Comparison of ENCODE assay signal across 1 cellular context in the genomic region with DNA sequence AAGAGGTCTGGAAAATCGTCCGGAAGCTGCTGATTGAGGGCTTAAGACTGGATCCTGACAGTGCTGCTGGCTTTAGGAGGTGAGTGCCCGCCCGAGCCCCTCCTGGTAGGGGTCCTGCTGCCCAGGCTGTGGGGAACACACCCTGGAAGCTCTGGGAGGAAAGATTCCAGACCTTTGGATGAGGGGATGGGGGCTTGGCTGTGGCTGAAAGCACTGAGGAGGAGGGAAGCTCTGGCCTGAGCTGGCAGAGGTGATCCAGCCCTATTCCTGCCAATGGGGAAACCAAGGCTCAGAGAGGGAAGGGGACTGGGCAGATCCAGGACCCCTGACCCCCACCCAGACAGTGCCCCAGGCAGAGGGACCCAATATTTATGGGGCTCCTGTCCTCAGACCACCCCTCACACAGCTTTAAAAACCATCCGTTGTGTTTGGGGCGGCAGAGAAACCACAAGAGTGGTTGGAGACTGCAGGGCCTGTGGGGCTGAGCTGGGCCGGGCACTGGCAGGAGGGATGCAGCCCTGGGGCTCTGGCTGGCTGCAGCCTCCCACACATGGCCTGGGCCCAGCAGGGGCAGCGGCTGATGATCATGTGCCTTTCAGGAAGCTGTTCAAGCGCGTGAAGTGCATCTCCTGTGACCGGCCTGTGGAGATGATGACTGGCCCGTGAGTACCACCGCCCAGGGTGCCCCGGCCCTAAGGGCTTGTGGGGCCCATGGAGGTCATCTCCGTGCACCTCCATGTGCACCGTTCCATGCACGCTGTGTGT.
TF ChIP-seq lines count a peak whose summit lies in the region.

No MANE protein-coding gene starts in this region.

TF ChIP-seq in H1, 55 proteins besides CTCF, POLR2A, EP300 and RAD21:
- TF ChIP-seq SAP30 (IDR thresholded peaks at IDR 0.05; ENCODE audit: insufficient read depth, insufficient replicate concordance, low read length) (no peak), RFX5 (IDR thresholded peaks at IDR 0.05; ENCODE audit: borderline replicate concordance, low read depth, low read length) (no peak), NRF1 (IDR thresholded peaks at IDR 0.05; ENCODE audit: low read depth, low read length) (no peak), CHD2 (IDR thresholded peaks at IDR 0.05; ENCODE audit: low read length) (no peak), JUND (IDR thresholded peaks at IDR 0.05; ENCODE audit: low read length) (no peak), EGR1 (IDR thresholded peaks at IDR 0.05; ENCODE audit: borderline replicate concordance, low read depth, low read length) (no peak), SP2 (IDR thresholded peaks at IDR 0.05; ENCODE audit: low read length) (no peak), SUZ12 (IDR thresholded peaks at IDR 0.05; ENCODE audit: low read length) (no peak), SRF (IDR thresholded peaks at IDR 0.05; ENCODE audit: low read depth, low read length) (no peak), BRCA1 (IDR thresholded peaks at IDR 0.05; ENCODE audit: low read depth, low read length) (no peak), YY1 (IDR thresholded peaks at IDR 0.05; ENCODE audit: low read depth, low read length) (no peak), SIN3A (conservative IDR thresholded peaks at IDR 0.05 in 1 of 2, IDR thresholded peaks at IDR 0.05 in 1 of 2; ENCODE audit: low read depth in 1 of 2, low read length in 2 of 2) (no peak), MAFK (IDR thresholded peaks at IDR 0.05; ENCODE audit: low read depth, low read length) (no peak), KDM5A (IDR thresholded peaks at IDR 0.05; ENCODE audit: low read length) (no peak), ASH2L (IDR thresholded peaks at IDR 0.05; ENCODE audit: low read length) (no peak), POLR2AphosphoS5 (IDR thresholded peaks at IDR 0.05; ENCODE audit: low read depth, low read length) (no peak), SP4 (IDR thresholded peaks at IDR 0.05; ENCODE audit: low read length) (no peak), TEAD4 (IDR thresholded peaks at IDR 0.05; ENCODE audit: low read depth, low read length) (no peak), CEBPB (IDR thresholded peaks at IDR 0.05; ENCODE audit: low read depth, low read length) (no peak)
- TF ChIP-seq, protein P1, sequence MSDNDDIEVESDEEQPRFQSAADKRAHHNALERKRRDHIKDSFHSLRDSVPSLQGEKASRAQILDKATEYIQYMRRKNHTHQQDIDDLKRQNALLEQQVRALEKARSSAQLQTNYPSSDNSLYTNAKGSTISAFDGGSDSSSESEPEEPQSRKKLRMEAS (IDR thresholded peaks at IDR 0.05): no peak
